ENCODE assay signal across 20 cellular contexts in genomic region chr22:29872989-29873388, GRCh38. TPM values are rescaled to one million over a fixed set of nuclear protein-coding genes. Genes with fewer than 3 reads are reported as not detected.
DNase-seq lines count a peak whose midpoint lies in the region; ATAC-seq and TF ChIP-seq lines count a peak whose summit lies in the region.
"Had no signal": no experiment of that assay in that cellular context is flagged by ENCODE, and none has a peak within 500 bp of the region (broad histone marks: within the 10 kb centered on the region; RNA-seq: fewer than 3 reads in every experiment).

No MANE protein-coding gene starts in this region.

- H3K27ac Mint-ChIP-seq in dendritic cell treated with granulocyte-macrophage colony-stimulating factor and Interleukin-4, amounts not matched to agents 40 ng/mL and 50 ng/mL, for 4 days, result peak overlapping the region; percentile 25
- no peak overlapping the region for H3K27ac Mint-ChIP-seq in osteocyte (ENCODE audit: unreplicated experiment)
- H3K27ac Mint-ChIP-seq: CD4-positive, alpha-beta memory T cell; naive B cell; stimulated activated memory B cell treated with anti-CD40 and anti-IgM and Interleukin-4, amounts not matched to agents 10 μg/mL and 1 μg/mL and 100 μg/mL, for 72 hours; T-helper 1 cell treated with Interleukin-12 subunit alpha and Interleukin-12 subunit beta and Interleukin-4 antibody, amounts not matched to agents 30 μg/mL and 1 μg/mL, for 36 hours had no signal

- H3K36me3 Mint-ChIP-seq in dendritic cell treated with granulocyte-macrophage colony-stimulating factor and Interleukin-4, amounts not matched to agents 40 ng/mL and 50 ng/mL, for 4 days (ENCODE audit: low read depth), result no peaks in the 10 kb centered on the region
- H3K36me3 Mint-ChIP-seq in osteocyte (ENCODE audit: unreplicated experiment), result no peaks in the 10 kb centered on the region
- H3K36me3 Mint-ChIP-seq: CD4-positive, alpha-beta memory T cell; naive B cell; stimulated activated memory B cell treated with anti-CD40 and anti-IgM and Interleukin-4, amounts not matched to agents 10 μg/mL and 1 μg/mL and 100 μg/mL, for 72 hours had no signal

- H3K4me1 Mint-ChIP-seq in dendritic cell treated with granulocyte-macrophage colony-stimulating factor and Interleukin-4, amounts not matched to agents 40 ng/mL and 50 ng/mL, for 4 days (ENCODE audit: low read depth), result peaks cover 33% of the 10 kb centered on the region
- H3K4me1 Mint-ChIP-seq in osteocyte (ENCODE audit: unreplicated experiment), result peaks cover 11% of the 10 kb centered on the region

- peak; percentile 77 for DNase-seq in CD1c-positive myeloid dendritic cell (ENCODE audit: extremely low spot score)
- DNase-seq in NOMO-1 (lab: John Stamatoyannopoulos, UW; ENCODE audit: unreplicated experiment in 2 of 2), result peak; percentile 73 to 83
- peak; percentile 21 for DNase-seq in osteocyte (ENCODE audit: extremely low spot score, unreplicated experiment)
- no peak for DNase-seq in putamen (ENCODE audit: low spot score)
- no peak for DNase-seq in G401 (ENCODE audit: low spot score)
- DNase-seq in RPMI8226, result no peak
- DNase-seq: activated gamma-delta T cell; CD4-positive, alpha-beta memory T cell; cortex of kidney; DMS153; islet precursor cell; mammary epithelial cell; naive B cell; NCI-H1105; NCI-H2081 treated with DMSO at 0.1 percent for 48 hours; sigmoid colon had no signal

- TF ChIP-seq CTCF in osteocyte (IDR thresholded peaks at IDR 0.05), result no peak

- H3K9me3 Mint-ChIP-seq in dendritic cell treated with granulocyte-macrophage colony-stimulating factor and Interleukin-4, amounts not matched to agents 40 ng/mL and 50 ng/mL, for 4 days, result no peaks in the 10 kb centered on the region
- no peaks in the 10 kb centered on the region for H3K9me3 Mint-ChIP-seq in osteocyte (ENCODE audit: unreplicated experiment)
- H3K9me3 Mint-ChIP-seq: CD4-positive, alpha-beta memory T cell; naive B cell; stimulated activated memory B cell treated with anti-CD40 and anti-IgM and Interleukin-4, amounts not matched to agents 10 μg/mL and 1 μg/mL and 100 μg/mL, for 72 hours; T-helper 1 cell treated with Interleukin-12 subunit alpha and Interleukin-12 subunit beta and Interleukin-4 antibody, amounts not matched to agents 30 μg/mL and 1 μg/mL, for 36 hours had no signal

- ATAC-seq in GM21381 (IDR thresholded peaks at IDR 0.05; ENCODE audit: unreplicated experiment), result no peak
- ATAC-seq: stimulated activated memory B cell treated with anti-CD40 and anti-IgM and Interleukin-4, amounts not matched to agents 10 μg/mL and 1 μg/mL and 100 μg/mL, for 72 hours had no signal

- in situ Hi-C loops in G401 (cut with HindIII; ENCODE audit: low sequenced_read_pairs), result no loop called here

- peaks cover 1% of the 10 kb centered on the region for H3K27me3 Mint-ChIP-seq in dendritic cell treated with granulocyte-macrophage colony-stimulating factor and Interleukin-4, amounts not matched to agents 40 ng/mL and 50 ng/mL, for 4 days
- H3K27me3 Mint-ChIP-seq in osteocyte (ENCODE audit: unreplicated experiment), result peaks cover 34% of the 10 kb centered on the region

- no peak overlapping the region for H3K4me3 Mint-ChIP-seq in dendritic cell treated with granulocyte-macrophage colony-stimulating factor and Interleukin-4, amounts not matched to agents 40 ng/mL and 50 ng/mL, for 4 days
- H3K4me3 Mint-ChIP-seq in osteocyte (ENCODE audit: unreplicated experiment), result no peak overlapping the region
- H3K4me3 Mint-ChIP-seq: CD4-positive, alpha-beta memory T cell; stimulated activated memory B cell treated with anti-CD40 and anti-IgM and Interleukin-4, amounts not matched to agents 10 μg/mL and 1 μg/mL and 100 μg/mL, for 72 hours; T-helper 1 cell treated with Interleukin-12 subunit alpha and Interleukin-12 subunit beta and Interleukin-4 antibody, amounts not matched to agents 30 μg/mL and 1 μg/mL, for 36 hours had no signal

- intact Hi-C loops in dendritic cell treated with granulocyte-macrophage colony-stimulating factor and Interleukin-4, amounts not matched to agents 40 ng/mL and 50 ng/mL, for 4 days (cut with micrococcal nuclease), result no loop called here

RNA-seq across cellular contexts. Expression of gene MTMR3, which starts 10.0 kb away (rescaled TPM):
- 41.2 and 42.5 TPM in 2 replicates for total RNA-seq in osteocyte
- 23.9 and 25.9 TPM in 2 replicates for total RNA-seq in G401 (2014; rRNA removed; shearing (Covaris generic))

RNA-seq across cellular contexts. Expression of gene ASCC2, which starts 34.9 kb away (rescaled TPM):
- total RNA-seq in osteocyte, result 47.1 and 49.4 TPM in 2 replicates
- 31.1 and 51.5 TPM in 2 replicates for total RNA-seq in G401 (2014; rRNA removed; shearing (Covaris generic))

Comparison
In these comparisons a context has a peak if more than half of its experiments do, and no peak if none do; other contexts are left out.
1. DNase-seq: peak in CD1c-positive myeloid dendritic cell (single experiment), NOMO-1 (2 of 2) and osteocyte (single experiment); none in putamen (single experiment), G401 (single experiment) and RPMI8226 (single experiment).